19 cellular contexts compared by ENCODE assay signal in the genomic region with DNA sequence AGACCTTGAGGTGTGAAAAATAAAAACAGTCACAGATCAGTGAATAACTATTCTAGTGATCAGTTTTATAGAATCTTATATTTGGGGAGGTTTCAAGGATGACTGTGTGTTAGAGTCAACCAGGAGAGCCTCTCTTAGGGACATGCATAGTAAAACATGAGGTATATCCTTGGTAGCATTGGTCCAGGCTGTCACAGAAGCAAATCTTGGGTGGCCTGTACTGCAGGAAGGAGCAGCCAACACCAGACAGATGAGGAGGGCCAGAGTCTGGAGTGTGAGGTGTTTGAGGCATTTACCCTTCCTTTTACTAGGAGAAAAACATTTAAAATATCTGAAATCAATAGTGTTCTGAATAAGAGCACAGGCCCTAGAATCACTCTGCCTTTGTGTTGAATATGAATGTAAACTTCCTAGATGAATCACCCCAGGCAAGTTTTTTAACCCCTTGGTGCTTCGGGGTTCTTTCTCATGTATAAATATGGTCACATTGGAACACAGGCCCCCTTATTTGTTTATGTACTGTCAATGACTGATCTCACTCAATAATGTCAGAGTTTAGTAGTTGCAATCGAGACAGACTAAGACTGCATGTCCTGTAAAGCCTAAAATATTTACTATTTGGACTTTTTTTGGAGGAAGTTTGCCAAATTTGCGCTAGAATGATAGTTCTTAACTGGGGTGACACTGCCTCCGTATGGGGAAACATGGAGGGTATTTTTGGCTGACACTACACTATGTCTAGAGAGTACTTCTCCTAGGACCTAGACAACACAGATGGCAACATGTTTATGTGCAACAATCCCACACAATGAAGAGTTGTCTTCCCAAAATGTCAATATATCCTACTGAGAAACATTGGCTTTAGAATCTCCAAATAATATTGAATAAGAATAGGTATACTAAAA.
"Had no signal": no experiment of that assay in that cellular context is flagged by ENCODE, and none has a peak within 500 bp of the region (broad histone marks: within the 10 kb centered on the region; RNA-seq: fewer than 3 reads in every experiment).

No MANE protein-coding gene starts in this region.

- H3K27ac Mint-ChIP-seq: activated CD4-positive, alpha-beta memory T cell treated with anti-CD3 and anti-CD28 coated beads, Interleukin-2, amount 10 ng/mL, durations not matched to agents 7 days and 5 days; activated naive CD4-positive, alpha-beta T cell treated with anti-CD3 and anti-CD28 coated beads, Interleukin-2, amount 10 ng/mL, durations not matched to agents 7 days and 5 days; activated T-cell treated with anti-CD3 and anti-CD28 coated beads, Interleukin-2, amount 50 U/mL, for 24 hours; natural killer cell treated with Interleukin-12 subunit alpha and Interleukin-12 subunit beta and Interleukin-15 and Interleukin-18, amount 100 ng/mL, for 72 hours; progenitor cell of endocrine pancreas; stimulated activated naive CD8-positive, alpha-beta T cell treated with anti-CD3 and anti-CD28 coated beads, Interleukin-15, Interleukin-2, amounts not matched to agents 100 ng/mL and 50 ng/mL, for 24 hours had no signal

- H3K4me1 ChIP-seq: ascending aorta, right atrium auricular region had no signal

- DNase-seq: activated CD4-positive, alpha-beta memory T cell treated with anti-CD3 and anti-CD28 coated beads, Interleukin-2, amount 10 ng/mL, durations not matched to agents 7 days and 5 days; activated CD4-positive, alpha-beta T cell treated with anti-CD3 and anti-CD28 coated beads for 4 hours; activated naive CD4-positive, alpha-beta T cell treated with anti-CD3 and anti-CD28 coated beads, Interleukin-2, amount 10 ng/mL, durations not matched to agents 7 days and 5 days; activated T-cell treated with anti-CD3 and anti-CD28 coated beads, Interleukin-2, amount 50 U/mL, for 24 hours; dorsolateral prefrontal cortex; occipital lobe; stimulated activated CD4-positive, alpha-beta T cell treated with anti-CD3 and anti-CD28 coated beads, Interleukin-15, amount 100 ng/mL, for 24 hours; stimulated activated CD4-positive, alpha-beta T cell treated with anti-CD3 and anti-CD28 coated beads, Interleukin-4, amount 100 ng/mL, for 24 hours; T-helper 1 cell; upper lobe of left lung; WERI-Rb-1 had no signal

- ATAC-seq: esophagus mucosa; natural killer cell treated with Interleukin-12 subunit alpha and Interleukin-12 subunit beta and Interleukin-15 and Interleukin-18, amount 100 ng/mL, for 72 hours had no signal

- H3K36me3 Mint-ChIP-seq: activated naive CD4-positive, alpha-beta T cell treated with anti-CD3 and anti-CD28 coated beads, Interleukin-2, amount 10 ng/mL, durations not matched to agents 7 days and 5 days; natural killer cell treated with Interleukin-12 subunit alpha and Interleukin-12 subunit beta and Interleukin-15 and Interleukin-18, amount 100 ng/mL, for 72 hours had no signal

- H3K36me3 ChIP-seq: ascending aorta, cardiac muscle cell, right atrium auricular region, upper lobe of left lung, WERI-Rb-1 had no signal

- H3K9me3 Mint-ChIP-seq: activated CD4-positive, alpha-beta memory T cell treated with anti-CD3 and anti-CD28 coated beads, Interleukin-2, amount 10 ng/mL, durations not matched to agents 7 days and 5 days; activated naive CD4-positive, alpha-beta T cell treated with anti-CD3 and anti-CD28 coated beads, Interleukin-2, amount 10 ng/mL, durations not matched to agents 7 days and 5 days; activated T-cell treated with anti-CD3 and anti-CD28 coated beads, Interleukin-2, amount 50 U/mL, for 24 hours; natural killer cell treated with Interleukin-12 subunit alpha and Interleukin-12 subunit beta and Interleukin-15 and Interleukin-18, amount 100 ng/mL, for 72 hours; stimulated activated naive CD8-positive, alpha-beta T cell treated with anti-CD3 and anti-CD28 coated beads, Interleukin-15, Interleukin-2, amounts not matched to agents 100 ng/mL and 50 ng/mL, for 24 hours had no signal

- H3K4me3 Mint-ChIP-seq: activated CD4-positive, alpha-beta memory T cell treated with anti-CD3 and anti-CD28 coated beads, Interleukin-2, amount 10 ng/mL, durations not matched to agents 7 days and 5 days; activated naive CD4-positive, alpha-beta T cell treated with anti-CD3 and anti-CD28 coated beads, Interleukin-2, amount 10 ng/mL, durations not matched to agents 7 days and 5 days; activated T-cell treated with anti-CD3 and anti-CD28 coated beads, Interleukin-2, amount 50 U/mL, for 24 hours; natural killer cell treated with Interleukin-12 subunit alpha and Interleukin-12 subunit beta and Interleukin-15 and Interleukin-18, amount 100 ng/mL, for 72 hours; stimulated activated naive CD8-positive, alpha-beta T cell treated with anti-CD3 and anti-CD28 coated beads, Interleukin-15, Interleukin-2, amounts not matched to agents 100 ng/mL and 50 ng/mL, for 24 hours had no signal

- H3K4me3 ChIP-seq: ascending aorta, cardiac muscle cell, dorsolateral prefrontal cortex, right atrium auricular region, skin epidermis, upper lobe of left lung had no signal

- H3K4me1 Mint-ChIP-seq: activated CD4-positive, alpha-beta memory T cell treated with anti-CD3 and anti-CD28 coated beads, Interleukin-2, amount 10 ng/mL, durations not matched to agents 7 days and 5 days; activated naive CD4-positive, alpha-beta T cell treated with anti-CD3 and anti-CD28 coated beads, Interleukin-2, amount 10 ng/mL, durations not matched to agents 7 days and 5 days had no signal

- H3K27me3 ChIP-seq: ascending aorta, cardiac muscle cell, dorsolateral prefrontal cortex, right atrium auricular region, upper lobe of left lung had no signal

- H3K27me3 Mint-ChIP-seq: activated CD4-positive, alpha-beta memory T cell treated with anti-CD3 and anti-CD28 coated beads, Interleukin-2, amount 10 ng/mL, durations not matched to agents 7 days and 5 days; activated naive CD4-positive, alpha-beta T cell treated with anti-CD3 and anti-CD28 coated beads, Interleukin-2, amount 10 ng/mL, durations not matched to agents 7 days and 5 days; progenitor cell of endocrine pancreas; stimulated activated naive CD8-positive, alpha-beta T cell treated with anti-CD3 and anti-CD28 coated beads, Interleukin-15, Interleukin-2, amounts not matched to agents 100 ng/mL and 50 ng/mL, for 24 hours had no signal

- H3K27ac ChIP-seq: ascending aorta, cardiac muscle cell, dorsolateral prefrontal cortex, right atrium auricular region, skin epidermis, upper lobe of left lung, WERI-Rb-1 had no signal

- H3K9me3 ChIP-seq: ascending aorta, right atrium auricular region, upper lobe of left lung had no signal
